6 cellular contexts compared by ENCODE assay signal in genomic region chrX:48540480-48540879, GRCh38. TPM values are rescaled to one million over a fixed set of nuclear protein-coding genes. Genes with fewer than 3 reads are reported as not detected.
DNase-seq lines count a peak whose midpoint lies in the region; ATAC-seq, FAIRE-seq and TF ChIP-seq lines count a peak whose summit lies in the region.

No MANE protein-coding gene starts in this region.

- no peak for ATAC-seq in central memory CD8-positive, alpha-beta T cell (replicated peaks; ENCODE audit: extremely low read depth, poor library complexity, severe bottlenecking)
- no peak for ATAC-seq in GM21576 (IDR thresholded peaks at IDR 0.05; ENCODE audit: unreplicated experiment)

- H3K27ac Mint-ChIP-seq in central memory CD8-positive, alpha-beta T cell (ENCODE audit: low read depth): peak overlapping the region; percentile 89

- H3K4me3 ChIP-seq in Jurkat, Clone E6-1 (ENCODE audit: low read length): peak overlapping the region; percentile 70
- peak overlapping the region; percentile 64 for H3K4me3 ChIP-seq in retinal pigment epithelial cell (ENCODE audit: low read length)

- no peak for FAIRE-seq in GM19239 (lab: Jason Lieb, UNC)

- H3K27me3 Mint-ChIP-seq in central memory CD8-positive, alpha-beta T cell: no peaks in the 10 kb centered on the region

- peak overlapping the region; percentile 83 for H3K4me3 Mint-ChIP-seq in central memory CD8-positive, alpha-beta T cell

- no peaks in the 10 kb centered on the region for H3K9me3 Mint-ChIP-seq in central memory CD8-positive, alpha-beta T cell

- peaks cover 33% of the 10 kb centered on the region for H3K36me3 Mint-ChIP-seq in central memory CD8-positive, alpha-beta T cell (ENCODE audit: insufficient read depth)

- H3K4me1 Mint-ChIP-seq in central memory CD8-positive, alpha-beta T cell: peaks cover 16% of the 10 kb centered on the region

- TF ChIP-seq CTCF in retinal pigment epithelial cell (conservative IDR thresholded peaks at IDR 0.05; ENCODE audit: low read depth, low read length): no peak

- no peak for DNase-seq in Jurkat, Clone E6-1 (ENCODE audit: low read depth, low spot score)
- DNase-seq in central memory CD8-positive, alpha-beta T cell (ENCODE audit: low spot score in 2 of 2): no peak
- DNase-seq in retinal pigment epithelial cell (ENCODE audit: low read depth): no peak
- DNase-seq in GM19239 (ENCODE audit: insufficient read length, low spot score): no peak
- no peak for DNase-seq in COLO668 (lab: John Stamatoyannopoulos, UW; ENCODE audit: unreplicated experiment)

RNA-seq across cellular contexts. Expression of gene TBC1D25, which starts 1.0 kb away (rescaled TPM):
- polyA plus RNA-seq in Jurkat, Clone E6-1 (2012; ENCODE audit: insufficient read depth, insufficient read length): 11.7 TPM

RNA-seq across cellular contexts. Expression of gene EBP, which starts 18.9 kb away (rescaled TPM):
- 200 TPM for polyA plus RNA-seq in Jurkat, Clone E6-1 (2012; ENCODE audit: insufficient read depth, insufficient read length)

RNA-seq across cellular contexts. Expression of gene PORCN, which starts 31.7 kb away (rescaled TPM):
- 11.1 TPM for polyA plus RNA-seq in Jurkat, Clone E6-1 (2012; ENCODE audit: insufficient read depth, insufficient read length)

RNA-seq across cellular contexts. Expression of gene RBM3, which starts 33.8 kb away (rescaled TPM):
- polyA plus RNA-seq in Jurkat, Clone E6-1 (2012; ENCODE audit: insufficient read depth, insufficient read length): 295 TPM

RNA-seq across cellular contexts. Expression of gene WDR13, which starts 56.8 kb away (rescaled TPM):
- polyA plus RNA-seq in Jurkat, Clone E6-1 (2012; ENCODE audit: insufficient read depth, insufficient read length): 40.1 TPM
